Comparison of ENCODE assay signal across 1 cellular context in genomic region chr12:1054103-1054838, GRCh38.
TF ChIP-seq lines count a peak whose summit lies in the region.

No MANE protein-coding gene starts in this region.

TF ChIP-seq in HepG2, 621 proteins besides CTCF, POLR2A, EP300 and RAD21 (continued from another document and continues in another):
- TF ChIP-seq HNF1B (CRISPR knock-in tag; IDR thresholded peaks at IDR 0.05) (no peak), PAX8 (CRISPR knock-in tag; IDR thresholded peaks at IDR 0.05; ENCODE audit: borderline replicate concordance) (no peak), ZNF792 (CRISPR knock-in tag; IDR thresholded peaks at IDR 0.05) (no peak), ZEB1 (IDR thresholded peaks at IDR 0.05; ENCODE audit: insufficient replicate concordance, low read depth) (no peak), MXI1 (IDR thresholded peaks at IDR 0.05; ENCODE audit: borderline replicate concordance, low read depth, low read length) (0 out of 3 replicates have a peak, but pooled peaks have one; percentile 23), ZSCAN31 (CRISPR knock-in tag; IDR thresholded peaks at IDR 0.05; ENCODE audit: low read depth) (no peak), ELF3 (CRISPR knock-in tag; IDR thresholded peaks at IDR 0.05) (no peak), ZBTB2 (CRISPR knock-in tag; IDR thresholded peaks at IDR 0.05; ENCODE audit: low read depth) (no peak), DNMT1 (CRISPR knock-in tag; IDR thresholded peaks at IDR 0.05) (no peak), SNAPC2 (CRISPR knock-in tag; IDR thresholded peaks at IDR 0.05) (no peak), KLF12 (CRISPR knock-in tag; IDR thresholded peaks at IDR 0.05; ENCODE audit: borderline replicate concordance) (no peak), MTA1 (CRISPR knock-in tag; IDR thresholded peaks at IDR 0.05; ENCODE audit: borderline replicate concordance) (no peak), ZSCAN22 (CRISPR knock-in tag; IDR thresholded peaks at IDR 0.05) (no peak), RXRA (CRISPR knock-in tag; IDR thresholded peaks at IDR 0.05) (no peak; the same call in 1 of the 2 replicates), SRSF1 (optimal IDR thresholded peaks at IDR 0.05; ENCODE audit: low read depth, low read length) (no peak), ZBTB8A (CRISPR knock-in tag; IDR thresholded peaks at IDR 0.05; ENCODE audit: borderline replicate concordance, low read depth) (no peak), SSRP1 (CRISPR knock-in tag; IDR thresholded peaks at IDR 0.05) (0 out of 2 replicates have a peak, but pooled peaks have one; percentile 64), ZNF407 (CRISPR knock-in tag; IDR thresholded peaks at IDR 0.05; ENCODE audit: not compliant biosample characterization) (no peak), TEAD3 (CRISPR knock-in tag; optimal IDR thresholded peaks at IDR 0.05; ENCODE audit: borderline replicate concordance) (no peak), CBX1 (IDR thresholded peaks at IDR 0.05; ENCODE audit: low read depth) (no peak), ATF4 (CRISPR knock-in tag; IDR thresholded peaks at IDR 0.05) (no peak), ZNF33B (CRISPR knock-in tag; IDR thresholded peaks at IDR 0.05) (no peak), HIC2 (CRISPR knock-in tag; IDR thresholded peaks at IDR 0.05; ENCODE audit: low read depth) (peak; percentile 57; the same call in 1 of the 2 replicates), HNRNPLL (IDR thresholded peaks at IDR 0.05; ENCODE audit: low read depth, low read length, poor library complexity, severe bottlenecking) (no peak), ARID3A (IDR thresholded peaks at IDR 0.05; ENCODE audit: low read depth, low read length) (peak; percentile 78), ZBTB49 (CRISPR knock-in tag; IDR thresholded peaks at IDR 0.05; ENCODE audit: borderline replicate concordance) (no peak), ZBTB37 (CRISPR knock-in tag; IDR thresholded peaks at IDR 0.05) (no peak), MIXL1 (CRISPR knock-in tag; IDR thresholded peaks at IDR 0.05) (no peak), CENPX (CRISPR knock-in tag; IDR thresholded peaks at IDR 0.05) (no peak), ZC3H13 (CRISPR knock-in tag; IDR thresholded peaks at IDR 0.05) (no peak), SP2 (CRISPR knock-in tag; IDR thresholded peaks at IDR 0.05) (no peak), ZNF512B (CRISPR knock-in tag; IDR thresholded peaks at IDR 0.05; ENCODE audit: borderline replicate concordance) (no peak)
